ENCODE assay signal across 10 cellular contexts in the genomic region with DNA sequence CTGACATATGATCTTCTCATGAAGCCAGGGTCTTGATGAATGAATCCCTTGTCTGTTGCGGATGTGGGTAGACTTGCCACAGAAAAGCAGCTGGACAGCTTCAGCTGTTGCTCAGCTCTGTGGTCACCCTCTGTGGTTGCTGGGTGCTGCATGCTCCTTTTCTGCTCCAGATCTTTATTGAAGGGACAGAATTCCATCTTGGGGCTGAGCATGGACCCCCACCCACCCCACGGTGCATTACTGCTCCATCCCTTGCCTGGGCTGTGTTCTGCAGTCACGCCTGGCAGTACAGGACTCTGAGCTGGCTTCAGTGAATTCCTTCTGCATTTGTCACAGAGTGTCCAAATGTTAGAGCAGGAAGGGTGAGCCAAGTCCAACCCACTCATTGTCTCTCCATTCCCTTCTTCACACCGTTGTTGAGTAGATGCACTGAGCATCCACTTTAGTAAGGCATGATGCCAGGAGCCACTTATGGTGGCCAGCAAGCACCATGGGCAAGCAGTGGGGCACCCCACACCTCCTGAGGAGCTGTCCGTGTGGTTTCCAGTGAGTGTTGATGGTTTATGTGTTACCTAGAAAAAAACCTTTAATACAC. TPM values are rescaled to one million over a fixed set of nuclear protein-coding genes. Genes with fewer than 3 reads are reported as not detected.
DNase-seq lines count a peak whose midpoint lies in the region; ATAC-seq and TF ChIP-seq lines count a peak whose summit lies in the region.
"Had no signal": no experiment of that assay in that cellular context is flagged by ENCODE, and none has a peak within 500 bp of the region (broad histone marks: within the 10 kb centered on the region; RNA-seq: fewer than 3 reads in every experiment).

No MANE protein-coding gene starts in this region.

- ATAC-seq in GM21390 (IDR thresholded peaks at IDR 0.05; ENCODE audit: unreplicated experiment): no peak

- H3K4me1 Mint-ChIP-seq in Caco-2 (ENCODE audit: low read depth, unreplicated experiment): peaks cover 4% of the 10 kb centered on the region

- peaks cover 5% of the 10 kb centered on the region for H3K27me3 Mint-ChIP-seq in Caco-2 (ENCODE audit: insufficient read depth, unreplicated experiment)

- H2BK15ac ChIP-seq in mesendoderm (replicated peaks; ENCODE audit: low read depth): no peak overlapping the region

- H3K27ac Mint-ChIP-seq in Caco-2 (ENCODE audit: unreplicated experiment): no peak overlapping the region

- no peak overlapping the region for H4K8ac ChIP-seq in mesendoderm (ENCODE audit: low read depth, low read length)

- H3K18ac ChIP-seq in mesendoderm (ENCODE audit: low read length): no peak overlapping the region

- H3K4me1 ChIP-seq in breast epithelium: peaks cover 3 to 4% of the 10 kb centered on the region in 2 donors
- H3K4me1 ChIP-seq in mesendoderm (ENCODE audit: control insufficient read depth, low read depth, low read length): no peaks in the 10 kb centered on the region
- H3K4me1 ChIP-seq in Caco-2: no peaks in the 10 kb centered on the region

- no peaks in the 10 kb centered on the region for H3K9me3 ChIP-seq in breast epithelium
- H3K9me3 ChIP-seq in Caco-2: no peaks in the 10 kb centered on the region
- H3K9me3 ChIP-seq: pancreas had no signal

- no TSS peak for BruUV-seq in Caco-2 (replicated peaks; lab: Mats Ljungman, UMichigan)

- intact Hi-C loops in breast epithelium (cut with DNase I; ENCODE audit: low total_unique reads) (no loop called here), Caco-2 (cut with micrococcal nuclease; ENCODE audit: unreplicated experiment) (no loop called here)

- H3K9me3 Mint-ChIP-seq in Caco-2 (ENCODE audit: unreplicated experiment): no peaks in the 10 kb centered on the region
- H3K9me3 Mint-ChIP-seq: central memory CD8-positive, alpha-beta T cell had no signal

- H4K5ac ChIP-seq in mesendoderm (ENCODE audit: low read length): no peak overlapping the region

- no peak overlapping the region for H3K56ac ChIP-seq in mesendoderm (ENCODE audit: low read length)

- H3K4me2 ChIP-seq in mesendoderm (ENCODE audit: low read length): no peak overlapping the region

- no peaks in the 10 kb centered on the region for H3K79me1 ChIP-seq in mesendoderm (ENCODE audit: low read length)

- no peak overlapping the region for H2BK5ac ChIP-seq in mesendoderm (ENCODE audit: low read length)

- no peak overlapping the region for H2AK5ac ChIP-seq in mesendoderm (ENCODE audit: low read length)

- no peaks in the 10 kb centered on the region for H3K79me2 ChIP-seq in mesendoderm (ENCODE audit: control insufficient read depth, insufficient read depth, low read length)

- CTCF ChIA-PET in Caco-2 (lab: Charles Lee): no interaction called here

- POLR2A ChIA-PET in Caco-2 (lab: Charles Lee): no interaction called here

- no peak for TF ChIP-seq POLR2A in breast epithelium (IDR thresholded peaks at IDR 0.05)

- H3K36me3 ChIP-seq in breast epithelium (no peaks in the 10 kb centered on the region), mesendoderm (ENCODE audit: control insufficient read depth, insufficient read depth, low read length) (no peaks in the 10 kb centered on the region), Caco-2 (ENCODE audit: control insufficient read depth, insufficient read depth, low read length) (no peaks in the 10 kb centered on the region)
- H3K36me3 ChIP-seq: pancreas had no signal

- H3K4ac ChIP-seq in mesendoderm (ENCODE audit: low read depth, low read length): no peak overlapping the region

- H3K9ac ChIP-seq in mesendoderm (ENCODE audit: low read length): no peak overlapping the region

- H3K4me3 Mint-ChIP-seq in Caco-2 (ENCODE audit: unreplicated experiment): no peak overlapping the region
- H3K4me3 Mint-ChIP-seq: central memory CD8-positive, alpha-beta T cell had no signal

- no peaks in the 10 kb centered on the region for H3K36me3 Mint-ChIP-seq in Caco-2 (ENCODE audit: insufficient read depth, unreplicated experiment)

- no peak overlapping the region for H2BK120ac ChIP-seq in mesendoderm (ENCODE audit: low read depth, low read length)

- H3K4me3 ChIP-seq in breast epithelium (no peak overlapping the region), mesendoderm (ENCODE audit: low read length) (no peak overlapping the region), Caco-2 (ENCODE audit: low read depth, low read length) (no peak overlapping the region)
- H3K4me3 ChIP-seq: pancreas had no signal

- H3K27ac ChIP-seq in breast epithelium (peak overlapping the region; percentile 30 to 65), mesendoderm (ENCODE audit: low read depth, low read length) (no peak overlapping the region)
- H3K27ac ChIP-seq: pancreas had no signal

- DNase-seq in CMK (ENCODE audit: low read depth): peak; percentile 7
- peak; percentile 77 for DNase-seq in LoVo (ENCODE audit: low spot score)
- peak in 1 of 2 donors; percentile 61 for DNase-seq in breast epithelium (ENCODE audit: low spot score in 2 of 2)
- DNase-seq in mesendoderm: peak; percentile 36
- no peak for DNase-seq in Caco-2
- DNase-seq in mesenteric fat pad (ENCODE audit: low spot score): no peak
- DNase-seq in NCI-H1436 (lab: John Stamatoyannopoulos, UW): no peak
- DNase-seq: pancreas had no signal

- no peaks in the 10 kb centered on the region for H3K27me3 ChIP-seq in breast epithelium
- H3K27me3 ChIP-seq in mesendoderm (ENCODE audit: insufficient read depth, low read length, poor library complexity): no peaks in the 10 kb centered on the region
- no peaks in the 10 kb centered on the region; the same call in 1 of the 2 replicates for H3K27me3 ChIP-seq in Caco-2 (replicated peaks; ENCODE audit: control insufficient read depth, insufficient read depth, low read length)
- H3K27me3 ChIP-seq: pancreas had no signal

- no peak overlapping the region for H3K23ac ChIP-seq in mesendoderm (ENCODE audit: low read length)

- no CpG with 5 or more reads among the region's 5 CpGs for WGBS in mesendoderm (ENCODE audit: extremely low coverage, insufficient coverage, low lambda C conversion rate)

- TF ChIP-seq CTCF in breast epithelium (IDR thresholded peaks at IDR 0.05): no peak
- no peak for TF ChIP-seq CTCF in Caco-2 (IDR thresholded peaks at IDR 0.05; ENCODE audit: insufficient read depth in 1 of 2, low read depth in 1 of 2, low read length in 1 of 2, severe bottlenecking in 1 of 2, unreplicated experiment in 1 of 2)

RNA-seq across cellular contexts. Expression of a gene that starts 14.5 kb away (rescaled TPM):
- total RNA-seq in breast epithelium (10 to 100 TPM in 2 of 3 donors, under 1 TPM in 1; 0.16 to 46.1 (median 16.7) TPM), Caco-2 (2022) (1.7 and 2.6 TPM in 2 replicates), mesenteric fat pad (not detected)
- not detected for polyA plus RNA-seq in mesendoderm (2013, experiment 1 of 2)
- not detected for polyA plus RNA-seq in mesendoderm (2013, experiment 2 of 2)

Comparison
In these comparisons a context has a peak if more than half of its experiments do, and no peak if none do; other contexts are left out.
1. DNase-seq: peak in CMK (single experiment), LoVo (single experiment) and mesendoderm (single experiment); none in Caco-2 (0 of 2), mesenteric fat pad (single experiment) and NCI-H1436 (single experiment).